ENCODE assay signal across 12 cellular contexts in genomic region chr2:197893403-197894177, GRCh38.
DNase-seq lines count a peak whose midpoint lies in the region; ATAC-seq and TF ChIP-seq lines count a peak whose summit lies in the region.
"Had no signal": no experiment of that assay in that cellular context is flagged by ENCODE, and none has a peak within 500 bp of the region (broad histone marks: within the 10 kb centered on the region; RNA-seq: fewer than 3 reads in every experiment).

No MANE protein-coding gene starts in this region.

- no peak for DNase-seq in activated CD4-positive, alpha-beta memory T cell treated with anti-CD3 and anti-CD28 coated beads for 36 hours
- DNase-seq in activated CD4-positive, alpha-beta memory T cell treated with anti-CD3 and anti-CD28 coated beads, Interleukin-2, amount 10 ng/mL, durations not matched to agents 7 days and 5 days, result no peak
- DNase-seq in ascending aorta (ENCODE audit: low spot score in 2 of 2) (no peak), renal cortical epithelial cell (ENCODE audit: low read depth) (peak; percentile 31), foreskin fibroblast (no peak), DMS114 treated with DMSO at 0.1 percent for 48 hours (lab: John Stamatoyannopoulos, UW; ENCODE audit: unreplicated experiment) (no peak), GM19240 (ENCODE audit: insufficient read length, low spot score) (no peak)
- DNase-seq: NCI-H446, transverse colon had no signal

- peak overlapping the region; percentile 50 to 53 for H3K27ac ChIP-seq in ascending aorta
- H3K27ac ChIP-seq: neural progenitor cell, transverse colon had no signal

- peak overlapping the region; percentile 59 for H3K27ac Mint-ChIP-seq in activated CD4-positive, alpha-beta memory T cell treated with anti-CD3 and anti-CD28 coated beads for 36 hours
- H3K27ac Mint-ChIP-seq in activated CD4-positive, alpha-beta memory T cell treated with anti-CD3 and anti-CD28 coated beads, Interleukin-2, amount 10 ng/mL, durations not matched to agents 7 days and 5 days, result no peak overlapping the region
- H3K27ac Mint-ChIP-seq: neural progenitor cell had no signal

- intact Hi-C loops in activated CD4-positive, alpha-beta memory T cell treated with anti-CD3 and anti-CD28 coated beads for 36 hours (cut with micrococcal nuclease), result loop anchor here (5.0 kb wide), 1 partner anchor 59 kb away; no protein-coding TSS in a partner anchor
- intact Hi-C loops in ascending aorta (cut with DNase I), result no loop called here

- no peaks in the 10 kb centered on the region for H3K36me3 Mint-ChIP-seq in activated CD4-positive, alpha-beta memory T cell treated with anti-CD3 and anti-CD28 coated beads for 36 hours
- H3K36me3 Mint-ChIP-seq in activated CD4-positive, alpha-beta memory T cell treated with anti-CD3 and anti-CD28 coated beads, Interleukin-2, amount 10 ng/mL, durations not matched to agents 7 days and 5 days (ENCODE audit: low read depth), result no peaks in the 10 kb centered on the region
- H3K36me3 Mint-ChIP-seq: neural progenitor cell had no signal

- H3K4me1 ChIP-seq in ascending aorta, result peaks cover 8 to 29% of the 10 kb centered on the region in 2 donors
- H3K4me1 ChIP-seq: neural progenitor cell had no signal

- POLR2A ChIA-PET in activated CD4-positive, alpha-beta memory T cell treated with anti-CD3 and anti-CD28 coated beads for 36 hours (lab: Charles Lee), result no interaction called here
- POLR2A ChIA-PET in activated CD4-positive, alpha-beta memory T cell treated with anti-CD3 and anti-CD28 coated beads, Interleukin-2, amount 10 ng/mL, durations not matched to agents 7 days and 5 days (lab: Charles Lee), result interaction anchor here (1.1 to 1.4 kb wide), 2 partner anchors 25 to 56 kb away, joined by 3 read pairs; no protein-coding TSS in a partner anchor

- H3K27me3 Mint-ChIP-seq in activated CD4-positive, alpha-beta memory T cell treated with anti-CD3 and anti-CD28 coated beads for 36 hours, result no peaks in the 10 kb centered on the region
- H3K27me3 Mint-ChIP-seq in activated CD4-positive, alpha-beta memory T cell treated with anti-CD3 and anti-CD28 coated beads, Interleukin-2, amount 10 ng/mL, durations not matched to agents 7 days and 5 days, result no peaks in the 10 kb centered on the region

- ATAC-seq in HG02588 (IDR thresholded peaks at IDR 0.05; ENCODE audit: unreplicated experiment), result peak; percentile 55
- ATAC-seq: SK-N-SH treated with all-trans-retinoic acid at 6 μM for 48 hours had no signal

- H3K27me3 ChIP-seq in ascending aorta, result no peaks in the 10 kb centered on the region
- H3K27me3 ChIP-seq: neural progenitor cell, transverse colon had no signal

- H3K36me3 ChIP-seq in ascending aorta, result no peaks in the 10 kb centered on the region
- H3K36me3 ChIP-seq: neural progenitor cell, transverse colon had no signal

- H3K9me3 ChIP-seq in ascending aorta, result no peaks in the 10 kb centered on the region
- H3K9me3 ChIP-seq: transverse colon had no signal

- CTCF ChIA-PET in activated CD4-positive, alpha-beta memory T cell treated with anti-CD3 and anti-CD28 coated beads for 36 hours (lab: Charles Lee), result interaction anchor here (1.1 to 1.5 kb wide), 3 partner anchors 80 to 234 kb away, joined by 3 to 4 read pairs (median 3); no protein-coding TSS in a partner anchor
- CTCF ChIA-PET in activated CD4-positive, alpha-beta memory T cell treated with anti-CD3 and anti-CD28 coated beads, Interleukin-2, amount 10 ng/mL, durations not matched to agents 7 days and 5 days (lab: Charles Lee), result interaction anchor here (0.9 kb wide), 1 partner anchor 80 kb away, joined by 4 read pairs; no protein-coding TSS in a partner anchor

- H3K4me3 ChIP-seq in ascending aorta (peak overlapping the region; percentile 13 to 25), foreskin fibroblast (ENCODE audit: low read depth in 1 of 2, low read length in 2 of 2) (no peak overlapping the region)
- H3K4me3 ChIP-seq: neural progenitor cell, transverse colon had no signal

- peak overlapping the region; percentile 51 for H3K4me3 Mint-ChIP-seq in activated CD4-positive, alpha-beta memory T cell treated with anti-CD3 and anti-CD28 coated beads for 36 hours
- no peak overlapping the region for H3K4me3 Mint-ChIP-seq in activated CD4-positive, alpha-beta memory T cell treated with anti-CD3 and anti-CD28 coated beads, Interleukin-2, amount 10 ng/mL, durations not matched to agents 7 days and 5 days
- H3K4me3 Mint-ChIP-seq: neural progenitor cell had no signal

- TF ChIP-seq CTCF in ascending aorta (IDR thresholded peaks at IDR 0.05) (no peak), foreskin fibroblast (IDR thresholded peaks at IDR 0.05; ENCODE audit: low read depth, low read length) (no peak)

- no peaks in the 10 kb centered on the region for H3K9me3 Mint-ChIP-seq in activated CD4-positive, alpha-beta memory T cell treated with anti-CD3 and anti-CD28 coated beads for 36 hours
- no peaks in the 10 kb centered on the region for H3K9me3 Mint-ChIP-seq in activated CD4-positive, alpha-beta memory T cell treated with anti-CD3 and anti-CD28 coated beads, Interleukin-2, amount 10 ng/mL, durations not matched to agents 7 days and 5 days
- H3K9me3 Mint-ChIP-seq: neural progenitor cell had no signal

- H3K4me1 Mint-ChIP-seq in activated CD4-positive, alpha-beta memory T cell treated with anti-CD3 and anti-CD28 coated beads for 36 hours (ENCODE audit: low read depth), result peaks cover 50% of the 10 kb centered on the region
- H3K4me1 Mint-ChIP-seq in activated CD4-positive, alpha-beta memory T cell treated with anti-CD3 and anti-CD28 coated beads, Interleukin-2, amount 10 ng/mL, durations not matched to agents 7 days and 5 days, result peaks cover 27% of the 10 kb centered on the region

Comparison
In these comparisons a context has a peak if more than half of its experiments do, and no peak if none do; other contexts are left out.
1. H3K4me3 ChIP-seq: peak in ascending aorta (2 of 2); none in foreskin fibroblast (0 of 2).